Comparison of ENCODE assay signal across 14 cellular contexts in genomic region chr11:122706261-122706660, GRCh38. TPM values are rescaled to one million over a fixed set of nuclear protein-coding genes. Genes with fewer than 3 reads are reported as not detected.
DNase-seq lines count a peak whose midpoint lies in the region; ATAC-seq, FAIRE-seq and TF ChIP-seq lines count a peak whose summit lies in the region.
"Had no signal": no experiment of that assay in that cellular context is flagged by ENCODE, and none has a peak within 500 bp of the region (broad histone marks: within the 10 kb centered on the region; RNA-seq: fewer than 3 reads in every experiment).

No MANE protein-coding gene starts in this region.

- in situ Hi-C loops in IMR-90 (cut with MboI; ENCODE audit: low sequenced_read_pairs), result no loop called here

- no peak overlapping the region for H2AK9ac ChIP-seq in IMR-90 (replicated peaks; ENCODE audit: low read depth, low read length, poor library complexity)

- peak overlapping the region; percentile 77; the same call in 1 of the 2 replicates for H4K5ac ChIP-seq in IMR-90 (ENCODE audit: low read depth, low read length)

- dilution Hi-C loops in IMR-90 (cut with HindIII; ENCODE audit: low sequenced_read_pairs, unreplicated experiment) (no loop called here), endothelial cell of umbilical vein (cut with MboI; ENCODE audit: extremely low pct_ligation_motif_present, low sequenced_read_pairs) (no loop called here)

- H2BK5ac ChIP-seq in IMR-90 (ENCODE audit: low read depth, low read length, poor library complexity, severe bottlenecking), result peak overlapping the region; percentile 84

- peak overlapping the region; percentile 61 to 78 for H4K8ac ChIP-seq in IMR-90 (ENCODE audit: low read depth in 2 of 2, low read length in 2 of 2)

- peaks cover 4% of the 10 kb centered on the region; the same call in 1 of the 2 replicates for H4K20me1 ChIP-seq in IMR-90 (ENCODE audit: insufficient read depth, low read length)
- H4K20me1 ChIP-seq in endothelial cell of umbilical vein (replicated peaks; ENCODE audit: control insufficient read depth, extremely low read depth, insufficient read depth, low read length), result no peaks in the 10 kb centered on the region
- no peaks in the 10 kb centered on the region for H4K20me1 ChIP-seq in osteoblast (ENCODE audit: insufficient read depth, low read length)

- H3K9me1 ChIP-seq in IMR-90 (ENCODE audit: insufficient read depth, low read length) (peaks cover 31% of the 10 kb centered on the region), endothelial cell of umbilical vein (replicated peaks; ENCODE audit: control insufficient read depth, extremely low read depth, insufficient read depth, low read length) (no peaks in the 10 kb centered on the region)

- peak overlapping the region; percentile 81 for H3K27ac Mint-ChIP-seq in Caco-2 (ENCODE audit: unreplicated experiment)
- no peak overlapping the region for H3K27ac Mint-ChIP-seq in activated T-helper 1 cell treated with anti-CD3 and anti-CD28 coated beads, Interleukin-12 subunit alpha, Interleukin-12 subunit beta, Interleukin-2, Interleukin-4 antibody, amounts not matched to agents 30 ng/mL and 10 ng/mL and 1 ng/mL, durations not matched to agents 14 hours and 24 hours and 36 hours
- peak overlapping the region in 1 of 7 donors; percentile 0 for H3K27ac Mint-ChIP-seq in CD4-positive, alpha-beta memory T cell
- H3K27ac Mint-ChIP-seq: effector memory CD8-positive, alpha-beta T cell had no signal

- H3K4me2 ChIP-seq in IMR-90 (ENCODE audit: low read depth, low read length), result peak overlapping the region; percentile 82
- peak overlapping the region; percentile 25 for H3K4me2 ChIP-seq in endothelial cell of umbilical vein (ENCODE audit: insufficient read depth, low read length)
- peak overlapping the region; percentile 60 for H3K4me2 ChIP-seq in osteoblast (ENCODE audit: insufficient read depth, low read length)

- peak overlapping the region; percentile 51; the same call in 2 of the 3 replicates for H2BK15ac ChIP-seq in IMR-90 (ENCODE audit: low read depth, low read length)

- CTCF ChIA-PET in Caco-2 (lab: Charles Lee) (interaction anchor here (0.6 to 1.0 kb wide), 5 partner anchors 48 to 156 kb away, joined by 3 to 5 read pairs (median 4); no protein-coding TSS in a partner anchor), IMR-90 (lab: Yijun Ruan, JAX) (interaction anchor here (0.6 to 1.2 kb wide), 3 partner anchors 10 to 348 kb away, joined by 3 to 4 read pairs (median 3); no protein-coding TSS in a partner anchor), endothelial cell of umbilical vein (lab: Charles Lee) (interaction anchor here (1.0 to 2.0 kb wide), 4 partner anchors 14 to 90 kb away, joined by 3 to 7 read pairs (median 4); no protein-coding TSS in a partner anchor)
- CTCF ChIA-PET in CD4-positive, alpha-beta memory T cell (lab: Charles Lee; ENCODE audit: partially characterized antibody), result interaction anchor here (0.6 to 1.9 kb wide), 7 partner anchors 10 to 50 kb away, joined by 3 to 7 read pairs (median 3); partner anchors contain the start of gene UBASH3B

- H3K9ac ChIP-seq in IMR-90 (ENCODE audit: low read depth, low read length) (peak overlapping the region; percentile 51; the same call in 1 of the 2 replicates), endothelial cell of umbilical vein (replicated peaks; ENCODE audit: extremely low read depth, insufficient read depth, low read length) (no peak overlapping the region)

- peak overlapping the region; percentile 64 for H3K56ac ChIP-seq in IMR-90 (ENCODE audit: extremely low read depth, insufficient read depth, low read length)

- H3K23ac ChIP-seq in IMR-90 (ENCODE audit: low read depth, low read length), result peak overlapping the region; percentile 34

- BruUV-seq in Caco-2 (replicated peaks; lab: Mats Ljungman, UMichigan), result no TSS peak
- BruUV-seq in IMR-90 (replicated peaks; lab: Mats Ljungman, UMichigan), result no TSS peak
- BruUV-seq in endothelial cell of umbilical vein (replicated peaks; lab: Mats Ljungman, UMichigan), result no TSS peak

- peak overlapping the region; percentile 10 for H2AK5ac ChIP-seq in IMR-90 (ENCODE audit: low read depth, low read length)

- H3K9me3 ChIP-seq in Caco-2 (no peaks in the 10 kb centered on the region), IMR-90 (ENCODE audit: control insufficient read depth, insufficient read depth, low read length) (no peaks in the 10 kb centered on the region), endothelial cell of umbilical vein (replicated peaks; ENCODE audit: control insufficient read depth, insufficient read depth, low read length) (no peaks in the 10 kb centered on the region), osteoblast (ENCODE audit: low read depth, low read length) (no peaks in the 10 kb centered on the region)
- H3K9me3 ChIP-seq in CD4-positive, alpha-beta memory T cell (ENCODE audit: control insufficient read depth in 1 of 2, low read length in 2 of 2), result no peaks in the 10 kb centered on the region

- peak overlapping the region; percentile 81 for H3K14ac ChIP-seq in IMR-90 (replicated peaks; ENCODE audit: low read depth, low read length)

- H3K36me3 Mint-ChIP-seq in Caco-2 (ENCODE audit: insufficient read depth, unreplicated experiment), result peaks cover 5% of the 10 kb centered on the region
- H3K36me3 Mint-ChIP-seq in activated T-helper 1 cell treated with anti-CD3 and anti-CD28 coated beads, Interleukin-12 subunit alpha, Interleukin-12 subunit beta, Interleukin-2, Interleukin-4 antibody, amounts not matched to agents 30 ng/mL and 10 ng/mL and 1 ng/mL, durations not matched to agents 14 hours and 24 hours and 36 hours (ENCODE audit: low read depth), result peaks cover 2% of the 10 kb centered on the region
- H3K36me3 Mint-ChIP-seq in CD4-positive, alpha-beta memory T cell, result peaks cover 11 to 19% of the 10 kb centered on the region in 2 donors
- H3K36me3 Mint-ChIP-seq: natural killer cell had no signal

- H2BK120ac ChIP-seq in IMR-90 (ENCODE audit: low read depth, low read length), result peak overlapping the region; percentile 76

- H3K27me3 ChIP-seq in Caco-2 (replicated peaks; ENCODE audit: control insufficient read depth, insufficient read depth, low read length), result no peaks in the 10 kb centered on the region
- no peaks in the 10 kb centered on the region for H3K27me3 ChIP-seq in IMR-90 (ENCODE audit: control insufficient read depth, insufficient read depth, low read length)
- H3K27me3 ChIP-seq in endothelial cell of umbilical vein (ENCODE audit: control insufficient read depth in 2 of 2, insufficient read depth in 2 of 2, low read length in 2 of 2), result no peaks in the 10 kb centered on the region
- H3K27me3 ChIP-seq in osteoblast (ENCODE audit: insufficient read depth, low read length), result no peaks in the 10 kb centered on the region
- H3K27me3 ChIP-seq in CD4-positive, alpha-beta memory T cell (ENCODE audit: insufficient read depth, low read length), result no peaks in the 10 kb centered on the region

- ATAC-seq in IMR-90 (ENCODE audit: low read depth) (no peak; the same call in 1 of the 2 replicates), HG03095 (IDR thresholded peaks at IDR 0.05; ENCODE audit: unreplicated experiment) (no peak)
- ATAC-seq: effector memory CD8-positive, alpha-beta T cell; K562; natural killer cell had no signal

- H3K4me1 Mint-ChIP-seq in Caco-2 (ENCODE audit: low read depth, unreplicated experiment), result peaks cover 35% of the 10 kb centered on the region
- H3K4me1 Mint-ChIP-seq in activated T-helper 1 cell treated with anti-CD3 and anti-CD28 coated beads, Interleukin-12 subunit alpha, Interleukin-12 subunit beta, Interleukin-2, Interleukin-4 antibody, amounts not matched to agents 30 ng/mL and 10 ng/mL and 1 ng/mL, durations not matched to agents 14 hours and 24 hours and 36 hours (ENCODE audit: low read depth), result peaks cover 4% of the 10 kb centered on the region
- H3K4me1 Mint-ChIP-seq in CD4-positive, alpha-beta memory T cell, result peaks cover 34 to 56% (median 42%) of the 10 kb centered on the region in 4 donors

- FAIRE-seq in endothelial cell of umbilical vein (lab: Jason Lieb, UNC), result no peak
- FAIRE-seq: K562 had no signal

- TF ChIP-seq POLR2A in IMR-90 (IDR thresholded peaks at IDR 0.05; ENCODE audit: low read depth, low read length), result no peak
- no peak for TF ChIP-seq POLR2A in endothelial cell of umbilical vein (IDR thresholded peaks at IDR 0.05; ENCODE audit: low read depth, low read length)

- peak overlapping the region; percentile 82 for H3K4ac ChIP-seq in IMR-90 (ENCODE audit: low read depth, low read length)

- intact Hi-C loops in Caco-2 (cut with micrococcal nuclease; ENCODE audit: unreplicated experiment), result loop anchor here (1.0 to 2.0 kb wide), 4 partner anchors 13 to 50 kb away; no protein-coding TSS in a partner anchor
- intact Hi-C loops in IMR-90 (cut with micrococcal nuclease), result loop anchor here (5.0 kb wide), 1 partner anchor 76 kb away; no protein-coding TSS in a partner anchor
- intact Hi-C loops in endothelial cell of umbilical vein (cut with micrococcal nuclease), result no loop called here
- intact Hi-C loops in activated T-helper 1 cell treated with anti-CD3 and anti-CD28 coated beads, Interleukin-12 subunit alpha, Interleukin-12 subunit beta, Interleukin-2, Interleukin-4 antibody, amounts not matched to agents 30 ng/mL and 10 ng/mL and 1 ng/mL, durations not matched to agents 14 hours and 24 hours and 36 hours (cut with micrococcal nuclease), result no loop called here
- intact Hi-C loops in CD4-positive, alpha-beta memory T cell (cut with micrococcal nuclease), result no loop called here

- H3K4me3 ChIP-seq in Caco-2 (ENCODE audit: low read depth, low read length) (no peak overlapping the region), IMR-90 (ENCODE audit: insufficient read depth, low read depth, low read length) (no peak overlapping the region), endothelial cell of umbilical vein (replicated peaks in 1 of 3; ENCODE audit: insufficient read depth in 1 of 3, low read depth in 1 of 3, low read length in 3 of 3) (no peak overlapping the region), osteoblast (ENCODE audit: insufficient read depth, low read length) (no peak overlapping the region)
- H3K4me3 ChIP-seq in CD4-positive, alpha-beta memory T cell (ENCODE audit: low read length in 2 of 2), result no peak overlapping the region
- H3K4me3 ChIP-seq: K562 had no signal

- H3K27ac ChIP-seq in IMR-90 (ENCODE audit: insufficient read depth, low read length) (peak overlapping the region; percentile 88), endothelial cell of umbilical vein (ENCODE audit: insufficient read depth, low read depth, low read length) (no peak overlapping the region), osteoblast (ENCODE audit: low read depth, low read length) (peak overlapping the region; percentile 98)
- H3K27ac ChIP-seq in CD4-positive, alpha-beta memory T cell (ENCODE audit: low read depth, low read length), result no peak overlapping the region

- H3K4me3 Mint-ChIP-seq in Caco-2 (ENCODE audit: unreplicated experiment), result peak overlapping the region; percentile 7
- H3K4me3 Mint-ChIP-seq in activated T-helper 1 cell treated with anti-CD3 and anti-CD28 coated beads, Interleukin-12 subunit alpha, Interleukin-12 subunit beta, Interleukin-2, Interleukin-4 antibody, amounts not matched to agents 30 ng/mL and 10 ng/mL and 1 ng/mL, durations not matched to agents 14 hours and 24 hours and 36 hours, result no peak overlapping the region
- no peak overlapping the region for H3K4me3 Mint-ChIP-seq in CD4-positive, alpha-beta memory T cell
- H3K4me3 Mint-ChIP-seq: effector memory CD8-positive, alpha-beta T cell; natural killer cell had no signal

- peak overlapping the region; percentile 94 for H2BK20ac ChIP-seq in IMR-90 (ENCODE audit: low read depth, low read length)

- H2AFZ ChIP-seq in IMR-90 (replicated peaks; ENCODE audit: low read length, poor library complexity), result no peak overlapping the region
- H2AFZ ChIP-seq in endothelial cell of umbilical vein (ENCODE audit: low read depth, low read length), result no peak overlapping the region
- H2AFZ ChIP-seq in osteoblast (ENCODE audit: low read length), result no peak overlapping the region

- H3K79me1 ChIP-seq in IMR-90 (ENCODE audit: low read depth in 1 of 2, low read length in 2 of 2), result peaks cover 36 to 74% of the 10 kb centered on the region in 2 experiments

- H3K36me3 ChIP-seq in Caco-2 (ENCODE audit: control insufficient read depth, insufficient read depth, low read length), result no peaks in the 10 kb centered on the region
- no peaks in the 10 kb centered on the region for H3K36me3 ChIP-seq in IMR-90 (ENCODE audit: control insufficient read depth, insufficient read depth, low read length)
- H3K36me3 ChIP-seq in endothelial cell of umbilical vein (ENCODE audit: control insufficient read depth in 2 of 2, extremely low read depth in 1 of 2, insufficient read depth in 2 of 2, low read length in 2 of 2), result no peaks in the 10 kb centered on the region
- no peaks in the 10 kb centered on the region for H3K36me3 ChIP-seq in osteoblast (ENCODE audit: insufficient read depth, low read length)
- H3K36me3 ChIP-seq in CD4-positive, alpha-beta memory T cell (ENCODE audit: insufficient read depth, low read length), result no peaks in the 10 kb centered on the region

- peaks cover 35% of the 10 kb centered on the region for H3K4me1 ChIP-seq in Caco-2
- peaks cover 31% of the 10 kb centered on the region for H3K4me1 ChIP-seq in IMR-90 (ENCODE audit: control insufficient read depth, insufficient read depth, low read length)
- H3K4me1 ChIP-seq in endothelial cell of umbilical vein (ENCODE audit: control insufficient read depth, extremely low read depth, insufficient read depth, low read length), result peaks cover 31% of the 10 kb centered on the region
- peaks cover 48% of the 10 kb centered on the region for H3K4me1 ChIP-seq in osteoblast (ENCODE audit: insufficient read depth, low read length)
- peaks cover 13% of the 10 kb centered on the region for H3K4me1 ChIP-seq in CD4-positive, alpha-beta memory T cell (ENCODE audit: insufficient read depth, low read length)

- peaks cover 3% of the 10 kb centered on the region for H3K79me2 ChIP-seq in endothelial cell of umbilical vein (ENCODE audit: control insufficient read depth, insufficient read depth, low read length)
- peaks cover 65% of the 10 kb centered on the region for H3K79me2 ChIP-seq in osteoblast (ENCODE audit: insufficient read depth, low read length)

- H3K9me3 Mint-ChIP-seq in Caco-2 (ENCODE audit: unreplicated experiment), result no peaks in the 10 kb centered on the region
- no peaks in the 10 kb centered on the region for H3K9me3 Mint-ChIP-seq in activated T-helper 1 cell treated with anti-CD3 and anti-CD28 coated beads, Interleukin-12 subunit alpha, Interleukin-12 subunit beta, Interleukin-2, Interleukin-4 antibody, amounts not matched to agents 30 ng/mL and 10 ng/mL and 1 ng/mL, durations not matched to agents 14 hours and 24 hours and 36 hours
- peaks cover 0 to 3% (median 0%) of the 10 kb centered on the region in 8 donors for H3K9me3 Mint-ChIP-seq in CD4-positive, alpha-beta memory T cell
- H3K9me3 Mint-ChIP-seq: effector memory CD8-positive, alpha-beta T cell; natural killer cell had no signal

- peak overlapping the region; percentile 70 for H4K91ac ChIP-seq in IMR-90 (ENCODE audit: insufficient read depth, low read depth, low read length)

- POLR2A ChIA-PET in Caco-2 (lab: Charles Lee), result interaction anchor here (1.4 to 1.5 kb wide), 2 partner anchors 50 to 356 kb away, joined by 4 to 9 read pairs; partner anchors contain the start of genes HSPA8 and UBASH3B
- POLR2A ChIA-PET in IMR-90 (lab: Charles Lee; ENCODE audit: unreplicated experiment), result interaction anchor here (0.9 kb wide), 1 partner anchor 12 kb away, joined by 8 read pairs; no protein-coding TSS in a partner anchor
- POLR2A ChIA-PET in endothelial cell of umbilical vein (lab: Charles Lee), result interaction anchor here (0.7 kb wide), 1 partner anchor 51 kb away, joined by 4 read pairs; the partner anchor contains the start of gene UBASH3B
- POLR2A ChIA-PET in CD4-positive, alpha-beta memory T cell (lab: Charles Lee; ENCODE audit: partially characterized antibody), result interaction anchor here (0.8 to 2.0 kb wide), 3 partner anchors 9 to 33 kb away, joined by 3 to 15 read pairs (median 3); no protein-coding TSS in a partner anchor

- DNase-seq in Caco-2 (peak; percentile 57 to 73), IMR-90 (peak; percentile 78), endothelial cell of umbilical vein (ENCODE audit: low read depth, low spot score) (no peak), osteoblast (ENCODE audit: insufficient read length, low spot score, missing footprints) (peak; percentile 46)
- DNase-seq in activated T-helper 1 cell treated with anti-CD3 and anti-CD28 coated beads, Interleukin-12 subunit alpha, Interleukin-12 subunit beta, Interleukin-2, Interleukin-4 antibody, amounts not matched to agents 30 ng/mL and 10 ng/mL and 1 ng/mL, durations not matched to agents 14 hours and 24 hours and 36 hours (ENCODE audit: low spot score), result no peak
- DNase-seq in CD4-positive, alpha-beta memory T cell, result no peak
- DNase-seq: activated CD4-positive, alpha-beta T cell treated with anti-CD3 and anti-CD28 coated beads, Interleukin-2, amount 50 U/mL, for 4 hours; activated gamma-delta T cell; effector memory CD8-positive, alpha-beta T cell; natural killer cell; NCI-H1436; NCI-H510A had no signal

- TF ChIP-seq CTCF in Caco-2 (IDR thresholded peaks at IDR 0.05; ENCODE audit: insufficient read depth in 1 of 2, low read depth in 1 of 2, low read length in 1 of 2, severe bottlenecking in 1 of 2, unreplicated experiment in 1 of 2) (no peak), IMR-90 (conservative IDR thresholded peaks at IDR 0.05; ENCODE audit: low read depth, low read length) (no peak), endothelial cell of umbilical vein (IDR thresholded peaks at IDR 0.05; ENCODE audit: extremely low read depth in 1 of 2, insufficient read depth in 1 of 2, low read depth in 1 of 2, low read length in 2 of 2) (no peak), osteoblast (IDR thresholded peaks at IDR 0.05; ENCODE audit: extremely low read depth, low read depth, low read length) (no peak)

- no peak for TF ChIP-seq RAD21 in IMR-90 (IDR thresholded peaks at IDR 0.05; ENCODE audit: low read length)

- peak overlapping the region; percentile 92 for H3K18ac ChIP-seq in IMR-90 (ENCODE audit: low read depth, low read length)

- 0% methylated on average over 1 of the region's 3 CpGs; no CpG with 5 or more reads in 1 of the 2 experiments for WGBS in IMR-90 (ENCODE audit: extremely low coverage in 2 of 2, insufficient read length in 1 of 2), 2 experiments

- H3K27me3 Mint-ChIP-seq in Caco-2 (ENCODE audit: insufficient read depth, unreplicated experiment), result no peaks in the 10 kb centered on the region
- peaks cover 3% of the 10 kb centered on the region for H3K27me3 Mint-ChIP-seq in activated T-helper 1 cell treated with anti-CD3 and anti-CD28 coated beads, Interleukin-12 subunit alpha, Interleukin-12 subunit beta, Interleukin-2, Interleukin-4 antibody, amounts not matched to agents 30 ng/mL and 10 ng/mL and 1 ng/mL, durations not matched to agents 14 hours and 24 hours and 36 hours (ENCODE audit: insufficient read depth)
- H3K27me3 Mint-ChIP-seq in CD4-positive, alpha-beta memory T cell, result no peaks in the 10 kb centered on the region
- H3K27me3 Mint-ChIP-seq: effector memory CD8-positive, alpha-beta T cell had no signal

RNA-seq across cellular contexts. Expression of gene UBASH3B, which starts 50.7 kb away (rescaled TPM):
- total RNA-seq in Caco-2 (2022), result 21.5 and 22.0 TPM in 2 replicates
- 48.0 and 48.6 TPM in 2 replicates for total RNA-seq in IMR-90 (2012; rRNA removed)
- 27.2 and 28.5 TPM in 2 replicates for polyA plus RNA-seq in IMR-90 (2012; rRNA removed)
- polyA plus RNA-seq in IMR-90 (2012; cell fraction: cytosol; rRNA removed), result 21.2 and 31.1 TPM in 2 replicates
- 23.4 and 27.3 TPM in 2 replicates for polyA plus RNA-seq in IMR-90 (2012; cell fraction: nucleus; rRNA removed; ENCODE audit: low replicate concordance)
- total RNA-seq in endothelial cell of umbilical vein, result 38.1 and 38.8 TPM in 2 replicates
- 20.5 and 23.7 TPM in 2 replicates for polyA plus RNA-seq in endothelial cell of umbilical vein
- polyA plus RNA-seq in endothelial cell of umbilical vein (2011; cell fraction: cytosol; rRNA removed), result 15.8 and 18.5 TPM in 2 replicates
- 16.8 and 17.3 TPM in 2 replicates for polyA plus RNA-seq in endothelial cell of umbilical vein (2011; cell fraction: nucleus; rRNA removed)
- 24.9 and 36.1 TPM in 2 replicates for polyA plus RNA-seq in endothelial cell of umbilical vein (2012)
- polyA minus RNA-seq in endothelial cell of umbilical vein, result 56.3 and 71.7 TPM in 2 replicates
- 0.72 TPM for polyA minus RNA-seq in endothelial cell of umbilical vein (2011; cell fraction: cytosol; rRNA and poly(A)+ RNA removed)
- polyA minus RNA-seq in endothelial cell of umbilical vein (2011; cell fraction: nucleus; rRNA and poly(A)+ RNA removed), result 27.9 and 30.1 TPM in 2 replicates
- total RNA-seq in osteoblast, result 9.1 and 21.4 TPM in 2 replicates
- total RNA-seq in activated T-helper 1 cell treated with anti-CD3 and anti-CD28 coated beads, Interleukin-12 subunit alpha, Interleukin-12 subunit beta, Interleukin-2, Interleukin-4 antibody, amounts not matched to agents 30 ng/mL and 10 ng/mL and 1 ng/mL, durations not matched to agents 14 hours and 24 hours and 36 hours, result 17.9 and 18.3 TPM in 2 replicates
- total RNA-seq in CD4-positive, alpha-beta memory T cell, result 10 to 100 TPM; 26.6 to 30.9 TPM
- polyA plus RNA-seq in CD4-positive, alpha-beta memory T cell, result 10 to 100 TPM in 1 of 2 donors, 1 to 10 TPM in 1; 6.7 to 13.9 TPM

Comparison
In these comparisons a context has a peak if more than half of its experiments do, and no peak if none do; other contexts are left out.
1. DNase-seq: peak in Caco-2 (2 of 2), IMR-90 (single experiment) and osteoblast (single experiment); none in endothelial cell of umbilical vein (single experiment), activated T-helper 1 cell treated with anti-CD3 and anti-CD28 coated beads, Interleukin-12 subunit alpha, Interleukin-12 subunit beta, Interleukin-2, Interleukin-4 antibody, amounts not matched to agents 30 ng/mL and 10 ng/mL and 1 ng/mL, durations not matched to agents 14 hours and 24 hours and 36 hours (single experiment) and CD4-positive, alpha-beta memory T cell (0 of 5).
2. H3K27ac ChIP-seq: peak in IMR-90 (single experiment) and osteoblast (single experiment); none in endothelial cell of umbilical vein (single experiment) and CD4-positive, alpha-beta memory T cell (single experiment).
3. H3K4me2 ChIP-seq: peak in every context shown above with its lines; median percentile 82 in IMR-90; 60 in osteoblast; 25 in endothelial cell of umbilical vein.
4. intact Hi-C loops: an anchor here in Caco-2 (1.0 to 2.0 kb wide) and IMR-90 (5.0 kb wide); none called in endothelial cell of umbilical vein, activated T-helper 1 cell treated with anti-CD3 and anti-CD28 coated beads, Interleukin-12 subunit alpha, Interleukin-12 subunit beta, Interleukin-2, Interleukin-4 antibody, amounts not matched to agents 30 ng/mL and 10 ng/mL and 1 ng/mL, durations not matched to agents 14 hours and 24 hours and 36 hours and CD4-positive, alpha-beta memory T cell.